Comparison of ENCODE assay signal across 15 cellular contexts in genomic region chr16:89805136-89805905, GRCh38. TPM values are rescaled to one million over a fixed set of nuclear protein-coding genes. Genes with fewer than 3 reads are reported as not detected.
A peak's percentile ranks its signal among the peaks of the same experiment; 100 is the strongest.
DNase-seq lines count a peak whose midpoint lies in the region; ATAC-seq, FAIRE-seq and TF ChIP-seq lines count a peak whose summit lies in the region.
"Had no signal": no experiment of that assay in that cellular context is flagged by ENCODE, and none has a peak within 500 bp of the region (broad histone marks: within the 10 kb centered on the region; RNA-seq: fewer than 3 reads in every experiment).

No MANE protein-coding gene starts in this region.

- no peak for ATAC-seq in naive thymus-derived CD8-positive, alpha-beta T cell
- ATAC-seq in GM21576 (IDR thresholded peaks at IDR 0.05; ENCODE audit: unreplicated experiment), result no peak
- ATAC-seq: CD8-positive, alpha-beta T cell had no signal

- peak overlapping the region; percentile 77 for H3K27ac Mint-ChIP-seq in nephron progenitor cell
- no peak overlapping the region for H3K27ac Mint-ChIP-seq in naive thymus-derived CD8-positive, alpha-beta T cell
- H3K27ac Mint-ChIP-seq: activated CD4-positive, alpha-beta memory T cell treated with anti-CD3 and anti-CD28 coated beads for 36 hours; CD8-positive, alpha-beta T cell had no signal

- no peak overlapping the region for H3K4me3 ChIP-seq in choroid plexus epithelial cell (ENCODE audit: low read depth, low read length)
- H3K4me3 ChIP-seq: sigmoid colon, tibial nerve had no signal

- H3K9me3 Mint-ChIP-seq in nephron progenitor cell, result peaks cover 5% of the 10 kb centered on the region
- no peaks in the 10 kb centered on the region for H3K9me3 Mint-ChIP-seq in naive thymus-derived CD8-positive, alpha-beta T cell
- H3K9me3 Mint-ChIP-seq: activated CD4-positive, alpha-beta memory T cell treated with anti-CD3 and anti-CD28 coated beads for 36 hours; CD8-positive, alpha-beta T cell had no signal

- no peak for FAIRE-seq in RCC 7860 (lab: Jason Lieb, UNC)

- H3K27me3 Mint-ChIP-seq in nephron progenitor cell (ENCODE audit: low read depth, poor library complexity), result no peaks in the 10 kb centered on the region
- H3K27me3 Mint-ChIP-seq in naive thymus-derived CD8-positive, alpha-beta T cell, result no peaks in the 10 kb centered on the region
- H3K27me3 Mint-ChIP-seq: activated CD4-positive, alpha-beta memory T cell treated with anti-CD3 and anti-CD28 coated beads for 36 hours had no signal

- no peak overlapping the region for H3K4me3 Mint-ChIP-seq in nephron progenitor cell
- no peak overlapping the region for H3K4me3 Mint-ChIP-seq in naive thymus-derived CD8-positive, alpha-beta T cell
- H3K4me3 Mint-ChIP-seq: activated CD4-positive, alpha-beta memory T cell treated with anti-CD3 and anti-CD28 coated beads for 36 hours; CD8-positive, alpha-beta T cell had no signal

- no peaks in the 10 kb centered on the region for H3K4me1 Mint-ChIP-seq in nephron progenitor cell
- H3K4me1 Mint-ChIP-seq in naive thymus-derived CD8-positive, alpha-beta T cell, result no peaks in the 10 kb centered on the region

- H3K36me3 Mint-ChIP-seq in nephron progenitor cell (ENCODE audit: low read depth), result peaks cover 55% of the 10 kb centered on the region
- H3K36me3 Mint-ChIP-seq in naive thymus-derived CD8-positive, alpha-beta T cell, result peaks cover 0 to 2% (median 0%) of the 10 kb centered on the region in 3 donors
- H3K36me3 Mint-ChIP-seq: CD8-positive, alpha-beta T cell had no signal

- TF ChIP-seq CTCF in choroid plexus epithelial cell (conservative IDR thresholded peaks at IDR 0.05; ENCODE audit: low read depth, low read length) (no peak), nephron progenitor cell (IDR thresholded peaks at IDR 0.05) (no peak)

- POLR2A ChIA-PET in naive thymus-derived CD8-positive, alpha-beta T cell (lab: Charles Lee), result no interaction called here

- DNase-seq in ELR (ENCODE audit: low read depth) (peak; percentile 45), NCI-H446 treated with DMSO at 0.1 percent for 48 hours (lab: John Stamatoyannopoulos, UW) (peak; percentile 34), choroid plexus epithelial cell (ENCODE audit: low read depth) (peak; percentile 45), nephron progenitor cell (no peak), RCC 7860 (ENCODE audit: low spot score) (no peak), glomerular visceral epithelial cell (ENCODE audit: extremely low spot score) (no peak)
- no peak for DNase-seq in naive thymus-derived CD8-positive, alpha-beta T cell
- DNase-seq: activated CD4-positive, alpha-beta memory T cell treated with anti-CD3 and anti-CD28 coated beads for 36 hours; CD8-positive, alpha-beta T cell; midbrain; NCI-H1105; OCI-M1; sigmoid colon had no signal

RNA-seq across cellular contexts. Expression of gene FANCA, which starts 11.1 kb away (rescaled TPM):
- 1 to 10 TPM; 3.7 to 6.1 TPM for total RNA-seq in naive thymus-derived CD8-positive, alpha-beta T cell
- 1 to 10 TPM in 2 of 3 donors, under 1 TPM in 1; 0.98 to 7.4 (median 1.5) TPM for polyA plus RNA-seq in naive thymus-derived CD8-positive, alpha-beta T cell

RNA-seq across cellular contexts. Expression of gene SPIRE2, which starts 23.0 kb away (rescaled TPM):
- total RNA-seq in naive thymus-derived CD8-positive, alpha-beta T cell, result 1 to 10 TPM; 1.0 to 2.3 TPM
- under 1 TPM in 1 of 3 donors, not detected in 2; 0.16 TPM for polyA plus RNA-seq in naive thymus-derived CD8-positive, alpha-beta T cell

Comparison
In these comparisons a context has a peak if more than half of its experiments do, and no peak if none do; other contexts are left out.
1. DNase-seq: peak in ELR (single experiment), NCI-H446 treated with DMSO at 0.1 percent for 48 hours (single experiment) and choroid plexus epithelial cell (single experiment); none in nephron progenitor cell (single experiment), naive thymus-derived CD8-positive, alpha-beta T cell (0 of 10), RCC 7860 (single experiment) and glomerular visceral epithelial cell (single experiment).